In genomic region chr4:140367738-140368137, GRCh38 we compare ENCODE assay signal across 19 cellular contexts. TPM values are rescaled to one million over a fixed set of nuclear protein-coding genes. Genes with fewer than 3 reads are reported as not detected.
DNase-seq lines count a peak whose midpoint lies in the region; ATAC-seq, FAIRE-seq and TF ChIP-seq lines count a peak whose summit lies in the region.
"Had no signal": no experiment of that assay in that cellular context is flagged by ENCODE, and none has a peak within 500 bp of the region (broad histone marks: within the 10 kb centered on the region; RNA-seq: fewer than 3 reads in every experiment).

No MANE protein-coding gene starts in this region.

- no peaks in the 10 kb centered on the region for H3K9me3 Mint-ChIP-seq in astrocyte (ENCODE audit: unreplicated experiment)
- H3K9me3 Mint-ChIP-seq in natural killer cell treated with Interleukin-12 subunit alpha and Interleukin-12 subunit beta and Interleukin-15 and Interleukin-18, amount 100 ng/mL, for 72 hours = no peaks in the 10 kb centered on the region
- H3K9me3 Mint-ChIP-seq: stimulated activated naive CD8-positive, alpha-beta T cell treated with anti-CD3 and anti-CD28 coated beads, Interleukin-15, Interleukin-2, amounts not matched to agents 100 ng/mL and 50 ng/mL, for 24 hours had no signal

- H3K36me3 ChIP-seq in astrocyte (ENCODE audit: insufficient read depth, low read length) = no peaks in the 10 kb centered on the region
- H3K36me3 ChIP-seq in upper lobe of left lung = no peaks in the 10 kb centered on the region
- H3K36me3 ChIP-seq: spleen, uterus had no signal

- H3K27me3 Mint-ChIP-seq in astrocyte (ENCODE audit: low read depth, unreplicated experiment) = peaks cover 3% of the 10 kb centered on the region
- peaks cover 0 to 5% of the 10 kb centered on the region in 2 donors for H3K27me3 Mint-ChIP-seq in natural killer cell treated with Interleukin-12 subunit alpha and Interleukin-12 subunit beta and Interleukin-15 and Interleukin-18, amount 100 ng/mL, for 72 hours
- H3K27me3 Mint-ChIP-seq: B cell; stimulated activated naive CD8-positive, alpha-beta T cell treated with anti-CD3 and anti-CD28 coated beads, Interleukin-15, Interleukin-2, amounts not matched to agents 100 ng/mL and 50 ng/mL, for 24 hours had no signal

- H3K4me3 ChIP-seq in astrocyte (ENCODE audit: insufficient read depth, low read depth, low read length) (no peak overlapping the region), upper lobe of left lung (no peak overlapping the region)
- H3K4me3 ChIP-seq: coronary artery, spleen, uterus had no signal

- no peaks in the 10 kb centered on the region for H3K36me3 Mint-ChIP-seq in astrocyte (ENCODE audit: low read depth, unreplicated experiment)
- H3K36me3 Mint-ChIP-seq in natural killer cell treated with Interleukin-12 subunit alpha and Interleukin-12 subunit beta and Interleukin-15 and Interleukin-18, amount 100 ng/mL, for 72 hours = no peaks in the 10 kb centered on the region

- TF ChIP-seq CTCF in astrocyte (IDR thresholded peaks at IDR 0.05; ENCODE audit: insufficient read depth, low read depth, low read length) (no peak), upper lobe of left lung (IDR thresholded peaks at IDR 0.05) (no peak)

- H4K20me1 ChIP-seq in astrocyte (ENCODE audit: insufficient read depth, low read length) = no peaks in the 10 kb centered on the region

- H3K4me3 Mint-ChIP-seq in astrocyte (ENCODE audit: unreplicated experiment) = no peak overlapping the region
- H3K4me3 Mint-ChIP-seq in natural killer cell treated with Interleukin-12 subunit alpha and Interleukin-12 subunit beta and Interleukin-15 and Interleukin-18, amount 100 ng/mL, for 72 hours = no peak overlapping the region
- H3K4me3 Mint-ChIP-seq: B cell; stimulated activated naive CD8-positive, alpha-beta T cell treated with anti-CD3 and anti-CD28 coated beads, Interleukin-15, Interleukin-2, amounts not matched to agents 100 ng/mL and 50 ng/mL, for 24 hours had no signal

- H3K79me2 ChIP-seq in astrocyte (ENCODE audit: insufficient read depth, low read length) = no peaks in the 10 kb centered on the region

- peaks cover 18% of the 10 kb centered on the region for H3K4me1 Mint-ChIP-seq in astrocyte (ENCODE audit: low read depth, unreplicated experiment)
- no peaks in the 10 kb centered on the region for H3K4me1 Mint-ChIP-seq in natural killer cell treated with Interleukin-12 subunit alpha and Interleukin-12 subunit beta and Interleukin-15 and Interleukin-18, amount 100 ng/mL, for 72 hours (ENCODE audit: low read depth in 2 of 2)

- DNase-seq in AG08396 (ENCODE audit: low spot score) = peak; percentile 20
- DNase-seq in HS-5 (ENCODE audit: low read depth) = peak; percentile 40
- peak; percentile 65 for DNase-seq in astrocyte (ENCODE audit: low read depth)
- DNase-seq in hepatic stellate cell (ENCODE audit: low spot score) = peak; percentile 29
- DNase-seq in natural killer cell treated with Interleukin-12 subunit alpha and Interleukin-12 subunit beta and Interleukin-15 and Interleukin-18, amount 100 ng/mL, for 72 hours (ENCODE audit: low spot score) = no peak
- DNase-seq in upper lobe of left lung = no peak
- no peak for DNase-seq in NOMO-1 treated with dmso at 0.1 percent for 144 hours (lab: John Stamatoyannopoulos, UW; ENCODE audit: unreplicated experiment)
- DNase-seq: amniotic stem cell, hypothalamus, NCI-H2029, NCI-H524 treated with DMSO at 0.1 percent for 48 hours, spleen, uterus had no signal

- no peak overlapping the region for H3K9ac ChIP-seq in astrocyte (ENCODE audit: low read length)

- FAIRE-seq in astrocyte (lab: Jason Lieb, UNC) = no peak

- peak overlapping the region; percentile 3 for H2AFZ ChIP-seq in astrocyte (ENCODE audit: low read depth, low read length)

- peak overlapping the region; percentile 54 for H3K4me2 ChIP-seq in astrocyte (ENCODE audit: low read length)

- no peak for ATAC-seq in natural killer cell treated with Interleukin-12 subunit alpha and Interleukin-12 subunit beta and Interleukin-15 and Interleukin-18, amount 100 ng/mL, for 72 hours
- ATAC-seq in upper lobe of left lung (ENCODE audit: low FRiP score in 2 of 2) (no peak), GM18870 (IDR thresholded peaks at IDR 0.05; ENCODE audit: unreplicated experiment) (no peak)
- ATAC-seq: Panc1 had no signal

- no peak for TF ChIP-seq POLR2A in upper lobe of left lung (IDR thresholded peaks at IDR 0.05)

- 71 to 76% methylated on average over 2 of the region's 2 CpGs for WGBS in upper lobe of left lung, 2 donors

- peak overlapping the region; percentile 24 for H3K27ac ChIP-seq in astrocyte (ENCODE audit: low read depth, low read length)
- no peak overlapping the region for H3K27ac ChIP-seq in upper lobe of left lung
- H3K27ac ChIP-seq: coronary artery, spleen, uterus had no signal

- H3K9me3 ChIP-seq in astrocyte (ENCODE audit: insufficient read depth, low read depth, low read length) (no peaks in the 10 kb centered on the region), upper lobe of left lung (no peaks in the 10 kb centered on the region)
- H3K9me3 ChIP-seq: spleen, uterus had no signal

- no peaks in the 10 kb centered on the region for H3K27me3 ChIP-seq in astrocyte (ENCODE audit: insufficient read depth, low read length)
- H3K27me3 ChIP-seq in upper lobe of left lung = no peaks in the 10 kb centered on the region
- H3K27me3 ChIP-seq: spleen, uterus had no signal

- peak overlapping the region; percentile 68 for H3K27ac Mint-ChIP-seq in astrocyte (ENCODE audit: unreplicated experiment)
- H3K27ac Mint-ChIP-seq in natural killer cell treated with Interleukin-12 subunit alpha and Interleukin-12 subunit beta and Interleukin-15 and Interleukin-18, amount 100 ng/mL, for 72 hours = no peak overlapping the region
- H3K27ac Mint-ChIP-seq: B cell; stimulated activated naive CD8-positive, alpha-beta T cell treated with anti-CD3 and anti-CD28 coated beads, Interleukin-15, Interleukin-2, amounts not matched to agents 100 ng/mL and 50 ng/mL, for 24 hours had no signal

- H3K4me1 ChIP-seq in astrocyte (ENCODE audit: insufficient read depth, low read length) (peaks cover 15% of the 10 kb centered on the region), upper lobe of left lung (peaks cover 0 to 7% (median 4%) of the 10 kb centered on the region in 4 donors)
- H3K4me1 ChIP-seq: uterus had no signal

- no peak for TF ChIP-seq EP300 in upper lobe of left lung (IDR thresholded peaks at IDR 0.05)

RNA-seq across cellular contexts. Expression of gene SCOC, which starts 5.7 kb away (rescaled TPM):
- total RNA-seq in astrocyte (59.1 and 60.8 TPM in 2 replicates), upper lobe of left lung (10 to 100 TPM in 5 of 6 donors, 1 to 10 TPM in 1; 2.8 to 55.2 (median 33.2) TPM)
- total RNA-seq in natural killer cell treated with Interleukin-12 subunit alpha and Interleukin-12 subunit beta and Interleukin-15 and Interleukin-18, amount 100 ng/mL, for 72 hours = 10 to 100 TPM; 22.0 to 29.5 TPM

RNA-seq across cellular contexts. Expression of gene CLGN, which starts 59.7 kb away (rescaled TPM):
- total RNA-seq in astrocyte (1.1 and 1.6 TPM in 2 replicates), upper lobe of left lung (1 to 10 TPM in 1 of 6 donors, under 1 TPM in 3, not detected in 2; 0.20 to 2.9 (median 0.47) TPM)
- total RNA-seq in natural killer cell treated with Interleukin-12 subunit alpha and Interleukin-12 subunit beta and Interleukin-15 and Interleukin-18, amount 100 ng/mL, for 72 hours = under 1 TPM in 1 of 2 donors, not detected in 1; 0.26 TPM
- total RNA-seq: B cell, osteocyte had no signal

Comparison
In these comparisons a context has a peak if more than half of its experiments do, and no peak if none do; other contexts are left out.
1. DNase-seq: peak in AG08396 (single experiment), HS-5 (single experiment), astrocyte (single experiment) and hepatic stellate cell (single experiment); none in natural killer cell treated with Interleukin-12 subunit alpha and Interleukin-12 subunit beta and Interleukin-15 and Interleukin-18, amount 100 ng/mL, for 72 hours (single experiment), upper lobe of left lung (0 of 2) and NOMO-1 treated with dmso at 0.1 percent for 144 hours (single experiment).